ENCODE assay signal across 28 cellular contexts in genomic region chr18:50704541-50704940, GRCh38.
"Had no signal": no experiment of that assay in that cellular context is flagged by ENCODE, and none has a peak within 500 bp of the region (broad histone marks: within the 10 kb centered on the region; RNA-seq: fewer than 3 reads in every experiment).

No MANE protein-coding gene starts in this region.

- DNase-seq: activated CD4-positive, alpha-beta memory T cell treated with anti-CD3 and anti-CD28 coated beads, Interleukin-2, amount 10 ng/mL, durations not matched to agents 7 days and 5 days; activated CD4-positive, alpha-beta T cell treated with anti-CD3 and anti-CD28 coated beads for 36 hours; activated CD4-positive, alpha-beta T cell treated with anti-CD3 and anti-CD28 coated beads, Interleukin-2, amount 50 U/mL, for 1 hour; activated gamma-delta T cell; activated naive CD4-positive, alpha-beta T cell treated with anti-CD3 and anti-CD28 coated beads for 36 hours; activated T-cell treated with anti-CD3 and anti-CD28 coated beads for 4 hours; activated T-cell treated with anti-CD3 and anti-CD28 coated beads, Interleukin-2, amount 50 U/mL, for 48 hours; brain microvascular endothelial cell; Karpas-422; NCI-H1105 treated with DMSO at 0.1 percent for 48 hours; NCI-H146; NCI-H187 treated with DMSO at 0.1 percent for 48 hours; NCI-H2081 treated with DMSO at 0.1 percent for 48 hours; NCI-H2227 treated with DMSO at 0.1 percent for 48 hours; NCI-H446 treated with DMSO at 0.1 percent for 48 hours; NCI-H524 treated with DMSO at 0.1 percent for 48 hours; NCI-H748 treated with DMSO at 0.1 percent for 48 hours; NK-92 treated with Interleukin-12 subunit alpha and Interleukin-12 subunit beta, amount 100 ng/mL, for 24 hours; OCI-M1; RPMI8226; SK-N-SH; T-helper 1 cell; WERI-Rb-1 had no signal

- ATAC-seq: activated CD4-positive, alpha-beta T cell treated with anti-CD3 and anti-CD28 coated beads for 36 hours; activated T-helper 17 cell treated with anti-CD3 and anti-CD28 coated beads, Interleukin-2, amount 50 U/mL, for 72 hours; Panc1; Right ventricle myocardium inferior had no signal

- H3K4me3 Mint-ChIP-seq: activated CD4-positive, alpha-beta memory T cell treated with anti-CD3 and anti-CD28 coated beads, Interleukin-2, amount 10 ng/mL, durations not matched to agents 7 days and 5 days; activated CD4-positive, alpha-beta T cell treated with anti-CD3 and anti-CD28 coated beads for 36 hours; activated naive CD4-positive, alpha-beta T cell treated with anti-CD3 and anti-CD28 coated beads for 36 hours; activated naive CD8-positive, alpha-beta T cell; activated T-helper 17 cell treated with anti-CD3 and anti-CD28 coated beads, Interleukin-2, amount 50 U/mL, for 72 hours had no signal

- H3K4me1 Mint-ChIP-seq: activated CD4-positive, alpha-beta memory T cell treated with anti-CD3 and anti-CD28 coated beads, Interleukin-2, amount 10 ng/mL, durations not matched to agents 7 days and 5 days; activated CD4-positive, alpha-beta T cell treated with anti-CD3 and anti-CD28 coated beads for 36 hours; activated T-helper 17 cell treated with anti-CD3 and anti-CD28 coated beads, Interleukin-2, amount 50 U/mL, for 72 hours had no signal

- H3K4me3 ChIP-seq: cardiac muscle cell had no signal

- H3K36me3 ChIP-seq: brain microvascular endothelial cell, cardiac muscle cell, WERI-Rb-1 had no signal

- H3K27ac ChIP-seq: brain microvascular endothelial cell, cardiac muscle cell, WERI-Rb-1 had no signal

- H3K27ac Mint-ChIP-seq: activated CD4-positive, alpha-beta memory T cell treated with anti-CD3 and anti-CD28 coated beads, Interleukin-2, amount 10 ng/mL, durations not matched to agents 7 days and 5 days; activated CD4-positive, alpha-beta T cell treated with anti-CD3 and anti-CD28 coated beads for 36 hours; activated naive CD4-positive, alpha-beta T cell treated with anti-CD3 and anti-CD28 coated beads for 36 hours; activated naive CD8-positive, alpha-beta T cell; activated T-helper 17 cell treated with anti-CD3 and anti-CD28 coated beads, Interleukin-2, amount 50 U/mL, for 72 hours had no signal

- H3K4me2 ChIP-seq: SK-N-SH had no signal

- H3K9ac ChIP-seq: SK-N-SH had no signal

- H3K27me3 ChIP-seq: brain microvascular endothelial cell, cardiac muscle cell had no signal

- H3K9me3 Mint-ChIP-seq: activated CD4-positive, alpha-beta memory T cell treated with anti-CD3 and anti-CD28 coated beads, Interleukin-2, amount 10 ng/mL, durations not matched to agents 7 days and 5 days; activated naive CD4-positive, alpha-beta T cell treated with anti-CD3 and anti-CD28 coated beads for 36 hours; activated T-helper 17 cell treated with anti-CD3 and anti-CD28 coated beads, Interleukin-2, amount 50 U/mL, for 72 hours had no signal

- H3K36me3 Mint-ChIP-seq: activated naive CD8-positive, alpha-beta T cell had no signal
